In genomic region chr11:14643697-14644395, GRCh38 we compare ENCODE assay signal across 8 cellular contexts. TPM values are rescaled to one million over a fixed set of nuclear protein-coding genes. Genes with fewer than 3 reads are reported as not detected.
DNase-seq lines count a peak whose midpoint lies in the region; ATAC-seq, FAIRE-seq and TF ChIP-seq lines count a peak whose summit lies in the region.

Gene PDE3B (plus strand): TSS chr11:14643804. CDS start chr11:14644076, 272 bp downstream.

- H3K4me3 ChIP-seq in SK-N-SH (ENCODE audit: low read depth in 2 of 2, low read length in 1 of 2) (peak within 1 kb of the TSS; percentile 66 to 74), cardiac muscle cell (peak within 1 kb of the TSS; percentile 82), pancreas (peak within 1 kb of the TSS; percentile 58 to 87 (median 77)), upper lobe of right lung (peak within 1 kb of the TSS; percentile 86)

- H3K4me2 ChIP-seq in SK-N-SH = peak within 1 kb of the TSS; percentile 98

- H3K9me3 ChIP-seq in SK-N-SH = no peaks in the 10 kb centered on the region
- no peaks in the 10 kb centered on the region for H3K9me3 ChIP-seq in cardiac muscle cell (ENCODE audit: low read depth)
- no peaks in the 10 kb centered on the region for H3K9me3 ChIP-seq in pancreas
- no peaks in the 10 kb centered on the region for H3K9me3 ChIP-seq in upper lobe of right lung

- H3K27me3 ChIP-seq in SK-N-SH (ENCODE audit: insufficient read depth) (no peaks in the 10 kb centered on the region), cardiac muscle cell (no peaks in the 10 kb centered on the region), pancreas (no peaks in the 10 kb centered on the region), upper lobe of right lung (peaks cover 7% of the 10 kb centered on the region)

- CTCF ChIA-PET in SK-N-SH (lab: Yijun Ruan, JAX) = interaction anchor here (0.8 to 2.9 kb wide), 12 partner anchors 9 to 330 kb away, joined by 3 to 12 read pairs (median 4); no protein-coding TSS in a partner anchor
- CTCF ChIA-PET in activated naive CD4-positive, alpha-beta T cell treated with anti-CD3 and anti-CD28 coated beads, Interleukin-2, amount 10 ng/mL, durations not matched to agents 7 days and 5 days (lab: Charles Lee) = interaction anchor here (0.7 to 3.6 kb wide), 9 partner anchors 20 to 264 kb away, joined by 3 to 23 read pairs (median 8); partner anchors contain the start of genes CYP2R1 and PSMA1

- H3K79me2 ChIP-seq in SK-N-SH (ENCODE audit: insufficient read depth) = no peaks in the 10 kb centered on the region

- peak; percentile 78 for ATAC-seq in GM21723 (IDR thresholded peaks at IDR 0.05; ENCODE audit: unreplicated experiment)
- ATAC-seq in pancreas = peak; percentile 85 to 93 (median 91)
- peak; percentile 94 for ATAC-seq in upper lobe of right lung

- WGBS in SK-N-SH (ENCODE audit: low lambda C conversion rate) = under 1% methylated on average over 19 of the region's 79 CpGs
- 0% methylated on average over 56 to 79 of the region's 79 CpGs for WGBS in pancreas, 2 donors

- H3K9me3 Mint-ChIP-seq in activated naive CD4-positive, alpha-beta T cell treated with anti-CD3 and anti-CD28 coated beads, Interleukin-2, amount 10 ng/mL, durations not matched to agents 7 days and 5 days = no peaks in the 10 kb centered on the region

- H3F3A ChIP-seq in SK-N-SH (replicated peaks; ENCODE audit: insufficient read depth) = no peaks in the 10 kb centered on the region

- H3K27ac Mint-ChIP-seq in activated naive CD4-positive, alpha-beta T cell treated with anti-CD3 and anti-CD28 coated beads, Interleukin-2, amount 10 ng/mL, durations not matched to agents 7 days and 5 days = peak within 1 kb of the TSS; percentile 89

- H3K4me3 Mint-ChIP-seq in activated naive CD4-positive, alpha-beta T cell treated with anti-CD3 and anti-CD28 coated beads, Interleukin-2, amount 10 ng/mL, durations not matched to agents 7 days and 5 days = peak within 1 kb of the TSS; percentile 76

- POLR2A ChIA-PET in SK-N-SH (lab: Yijun Ruan, JAX) = interaction anchor here (1.0 to 2.1 kb wide), 7 partner anchors 21 to 264 kb away, joined by 3 to 13 read pairs (median 4); partner anchors contain the start of genes CYP2R1 and PSMA1

- no peaks in the 10 kb centered on the region for H3K27me3 Mint-ChIP-seq in activated naive CD4-positive, alpha-beta T cell treated with anti-CD3 and anti-CD28 coated beads, Interleukin-2, amount 10 ng/mL, durations not matched to agents 7 days and 5 days

- no peaks in the 10 kb centered on the region for H3K9me2 ChIP-seq in SK-N-SH

- peak within 1 kb of the TSS; percentile 89 for H2AFZ ChIP-seq in SK-N-SH (ENCODE audit: low read depth)

- H3K36me3 ChIP-seq in SK-N-SH (replicated peaks in 1 of 2; ENCODE audit: control insufficient read depth in 1 of 2, insufficient read depth in 2 of 2, low read length in 1 of 2) = no peaks in the 10 kb centered on the region
- H3K36me3 ChIP-seq in cardiac muscle cell = no peaks in the 10 kb centered on the region
- H3K36me3 ChIP-seq in pancreas = no peaks in the 10 kb centered on the region
- H3K36me3 ChIP-seq in upper lobe of right lung = no peaks in the 10 kb centered on the region

- TF ChIP-seq EP300 in SK-N-SH (IDR thresholded peaks at IDR 0.05; ENCODE audit: borderline replicate concordance in 1 of 2, low read depth in 1 of 2, low read length in 1 of 2) = no peak

- H4K20me1 ChIP-seq in SK-N-SH (ENCODE audit: insufficient read depth) = no peaks in the 10 kb centered on the region

- H3K36me3 Mint-ChIP-seq in activated naive CD4-positive, alpha-beta T cell treated with anti-CD3 and anti-CD28 coated beads, Interleukin-2, amount 10 ng/mL, durations not matched to agents 7 days and 5 days = peaks cover 57% of the 10 kb centered on the region

- H3K4me1 ChIP-seq in SK-N-SH (ENCODE audit: control insufficient read depth in 1 of 2, insufficient read depth in 2 of 2, low read depth in 1 of 2, low read length in 1 of 2) (peaks cover 0 to 19% of the 10 kb centered on the region in 2 experiments; a peak in 2 of 4 replicates), cardiac muscle cell (ENCODE audit: low read depth) (peaks cover 11% of the 10 kb centered on the region), pancreas (peaks cover 0 to 17% (median 0%) of the 10 kb centered on the region in 3 donors), upper lobe of right lung (peaks cover 12% of the 10 kb centered on the region)

- TF ChIP-seq CTCF in SK-N-SH (IDR thresholded peaks at IDR 0.05) = no peak; the same call in 1 of the 2 replicates
- TF ChIP-seq CTCF in cardiac muscle cell (IDR thresholded peaks at IDR 0.05; ENCODE audit: low read depth, low read length) = no peak
- TF ChIP-seq CTCF in pancreas (IDR thresholded peaks at IDR 0.05) = peak in 1 of 4 donors; percentile 10
- TF ChIP-seq CTCF in upper lobe of right lung (IDR thresholded peaks at IDR 0.05) = peak; percentile 1

- H3K27ac ChIP-seq in SK-N-SH (ENCODE audit: low read depth in 2 of 2, low read length in 1 of 2) = peak within 1 kb of the TSS in 1 of 2 experiments; percentile 90; a peak in 2 of 4 replicates
- peak within 1 kb of the TSS; percentile 59 for H3K27ac ChIP-seq in cardiac muscle cell
- peak within 1 kb of the TSS; percentile 71 to 95 (median 88) for H3K27ac ChIP-seq in pancreas
- H3K27ac ChIP-seq in upper lobe of right lung = peak within 1 kb of the TSS; percentile 88

- H3K4me1 Mint-ChIP-seq in activated naive CD4-positive, alpha-beta T cell treated with anti-CD3 and anti-CD28 coated beads, Interleukin-2, amount 10 ng/mL, durations not matched to agents 7 days and 5 days = peaks cover 45% of the 10 kb centered on the region

- DNase-seq in EL (peak; percentile 41), Kasumi-1 (lab: John Stamatoyannopoulos, UW) (peak; percentile 77 to 91), SK-N-SH (peak; percentile 94), cardiac muscle cell (ENCODE audit: low read depth in 1 of 2, low spot score in 1 of 2) (peak; percentile 70 to 91), pancreas (peak; percentile 85 to 95 (median 89)), upper lobe of right lung (peak; percentile 90)
- DNase-seq in activated naive CD4-positive, alpha-beta T cell treated with anti-CD3 and anti-CD28 coated beads, Interleukin-2, amount 10 ng/mL, durations not matched to agents 7 days and 5 days = peak; percentile 88

- H3K9ac ChIP-seq in SK-N-SH = peak within 1 kb of the TSS; percentile 55

- no peak for TF ChIP-seq RAD21 in SK-N-SH (IDR thresholded peaks at IDR 0.05; ENCODE audit: low read length)

- FAIRE-seq in pancreas (lab: Jason Lieb, UNC) = no peak

- intact Hi-C loops in pancreas (cut with DNase I) = no loop called here
- intact Hi-C loops in upper lobe of right lung (cut with DNase I) = no loop called here

TF ChIP-seq in SK-N-SH, 30 proteins besides CTCF, POLR2A, EP300 and RAD21:
- no peak for TF ChIP-seq TAF1 (IDR thresholded peaks at IDR 0.05; ENCODE audit: borderline replicate concordance, low read depth, low read length)
- TF ChIP-seq NFIC (IDR thresholded peaks at IDR 0.05; ENCODE audit: borderline replicate concordance) = no peak
- TF ChIP-seq RCOR1 (IDR thresholded peaks at IDR 0.05; ENCODE audit: low read length) = no peak
- no peak for TF ChIP-seq YY1 (IDR thresholded peaks at IDR 0.05; ENCODE audit: low read depth)
- TF ChIP-seq GATA2 (CRISPR knock-in tag; IDR thresholded peaks at IDR 0.05) = peak; percentile 17; the same call in 1 of the 2 replicates
- no peak for TF ChIP-seq REST (IDR thresholded peaks at IDR 0.05; ENCODE audit: low read depth, low read length)
- TF ChIP-seq MXI1 (IDR thresholded peaks at IDR 0.05; ENCODE audit: low read depth, low read length) = 0 out of 2 replicates have a peak, but pooled peaks have one; percentile 24
- no peak for TF ChIP-seq SIN3A (IDR thresholded peaks at IDR 0.05; ENCODE audit: borderline replicate concordance, low read depth, low read length)
- no peak for TF ChIP-seq ELF1 (IDR thresholded peaks at IDR 0.05)

RNA-seq across cellular contexts. Expression of gene PDE3B, which starts in this region (rescaled TPM):
- polyA plus RNA-seq in SK-N-SH (2012; rRNA removed) = 0.26 and 0.50 TPM in 2 replicates
- 0.62 and 0.67 TPM in 2 replicates for polyA plus RNA-seq in SK-N-SH (2012; cell fraction: cytosol; rRNA removed)
- polyA plus RNA-seq in SK-N-SH (2012; cell fraction: nucleus; rRNA removed) = 0.53 and 0.63 TPM in 2 replicates
- total RNA-seq in cardiac muscle cell = 9.0 and 16.9 TPM in 2 replicates
- 6.4 and 8.3 TPM in 2 replicates for polyA plus RNA-seq in cardiac muscle cell
- 10 to 100 TPM in 3 of 6 donors, 1 to 10 TPM in 3; 5.1 to 14.1 (median 9.9) TPM for total RNA-seq in pancreas
- 1 to 10 TPM; 5.5 to 9.4 TPM for polyA plus RNA-seq in pancreas
- total RNA-seq in upper lobe of right lung = 28.5 TPM

Comparison
In these comparisons a context has a peak if more than half of its experiments do, and no peak if none do; other contexts are left out.
1. Peak in DNase-seq, H3K4me3 ChIP-seq, H3K9ac ChIP-seq and H3K4me2 ChIP-seq in SK-N-SH; RNA of the gene not detected or under 1 TPM.
2. DNase-seq: peak in every context shown above with its lines; median percentile 94 in SK-N-SH; 90 in upper lobe of right lung; 89 in pancreas; 88 in activated naive CD4-positive, alpha-beta T cell treated with anti-CD3 and anti-CD28 coated beads, Interleukin-2, amount 10 ng/mL, durations not matched to agents 7 days and 5 days; 84 in Kasumi-1; 80 in cardiac muscle cell; 41 in EL.